In the genomic region with DNA sequence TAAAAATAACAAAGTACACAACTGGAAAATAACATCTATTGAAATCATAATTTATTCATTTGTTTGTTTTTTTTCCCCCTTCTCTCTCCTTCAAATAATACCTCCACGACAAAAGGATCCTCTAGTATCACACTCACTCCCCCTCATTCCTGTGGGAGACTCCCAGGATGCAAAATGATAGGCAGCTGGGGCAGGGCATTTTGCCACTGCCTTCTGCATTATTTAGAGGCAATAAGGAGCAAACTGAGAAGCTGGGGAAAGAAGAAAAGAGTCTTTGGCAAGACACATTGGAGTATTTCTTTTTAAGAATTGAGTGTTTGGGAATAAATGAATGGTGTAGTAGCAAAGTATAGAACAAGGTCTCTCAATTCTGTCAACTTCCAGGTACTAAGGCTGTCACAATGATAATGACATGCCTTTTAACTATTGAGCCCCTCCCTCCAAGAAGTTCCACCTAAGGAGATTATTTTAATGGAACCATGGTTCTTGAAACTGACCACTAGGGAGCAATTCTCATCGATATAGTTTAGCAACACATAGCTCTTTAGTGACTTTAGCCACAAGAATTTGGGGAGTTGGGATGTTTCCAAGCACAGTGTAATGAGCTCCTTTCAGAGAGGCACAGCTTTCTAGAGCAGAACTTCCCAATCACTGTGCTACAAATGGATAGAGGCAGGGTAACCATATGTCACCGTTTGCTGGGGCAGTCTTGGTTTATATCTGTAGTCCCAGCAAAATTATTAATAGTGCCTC, we compare ENCODE assay signal across 13 cellular contexts.
DNase-seq lines count a peak whose midpoint lies in the region; ATAC-seq and TF ChIP-seq lines count a peak whose summit lies in the region.
"Had no signal": no experiment of that assay in that cellular context is flagged by ENCODE, and none has a peak within 500 bp of the region (broad histone marks: within the 10 kb centered on the region; RNA-seq: fewer than 3 reads in every experiment).

No MANE protein-coding gene starts in this region.

- DNase-seq in EL, result peak; percentile 88
- DNase-seq in NCI-H69 (lab: John Stamatoyannopoulos, UW), result peak; percentile 91
- peak; percentile 87 for DNase-seq in dedifferentiated amniotic fluid mesenchymal stem cell (ENCODE audit: extremely low spot score)
- DNase-seq in osteoblast (ENCODE audit: insufficient read length, low spot score, missing footprints), result no peak
- DNase-seq in smooth muscle cell (lab: John Stamatoyannopoulos, UW; ENCODE audit: unreplicated experiment), result no peak
- no peak for DNase-seq in stimulated activated naive CD4-positive, alpha-beta T cell treated with Interleukin-2 at 50 U/mL for 16 hours (lab: John Stamatoyannopoulos, UW)
- DNase-seq: dorsolateral prefrontal cortex, head of caudate nucleus, KG1, left ventricle myocardium superior, NCI-H187 had no signal

- no peak overlapping the region for H3K4me3 ChIP-seq in osteoblast (ENCODE audit: insufficient read depth, low read length)
- H3K4me3 ChIP-seq in smooth muscle cell, result no peak overlapping the region
- H3K4me3 ChIP-seq: dorsolateral prefrontal cortex had no signal

- H3F3A ChIP-seq in smooth muscle cell (ENCODE audit: low read depth), result no peaks in the 10 kb centered on the region

- ATAC-seq in GM19467 (IDR thresholded peaks at IDR 0.05; ENCODE audit: unreplicated experiment) (no peak), GM18498 (IDR thresholded peaks at IDR 0.05; ENCODE audit: unreplicated experiment) (no peak)
- ATAC-seq: left ventricle myocardium superior had no signal

- no peak overlapping the region for H3K9ac ChIP-seq in smooth muscle cell (ENCODE audit: low read depth)

- H2AFZ ChIP-seq in osteoblast (ENCODE audit: low read length) (no peak overlapping the region), smooth muscle cell (ENCODE audit: low read depth) (no peak overlapping the region)

- peaks cover 17% of the 10 kb centered on the region for H3K4me1 ChIP-seq in osteoblast (ENCODE audit: insufficient read depth, low read length)
- H3K4me1 ChIP-seq in smooth muscle cell (ENCODE audit: low read depth), result no peaks in the 10 kb centered on the region

- H3K9me3 ChIP-seq in osteoblast (ENCODE audit: low read depth, low read length), result no peaks in the 10 kb centered on the region
- H3K9me3 ChIP-seq in smooth muscle cell (replicated peaks; ENCODE audit: low read depth), result no peaks in the 10 kb centered on the region

- no peaks in the 10 kb centered on the region for H3K79me2 ChIP-seq in osteoblast (ENCODE audit: insufficient read depth, low read length)
- no peaks in the 10 kb centered on the region for H3K79me2 ChIP-seq in smooth muscle cell (ENCODE audit: low read depth)

- 50% methylated on average over 3 of the region's 3 CpGs for WGBS in smooth muscle cell (ENCODE audit: low lambda C conversion rate)

- H4K20me1 ChIP-seq in osteoblast (ENCODE audit: insufficient read depth, low read length) (no peaks in the 10 kb centered on the region), smooth muscle cell (ENCODE audit: low read depth) (no peaks in the 10 kb centered on the region)

- H3K36me3 ChIP-seq in osteoblast (ENCODE audit: insufficient read depth, low read length) (no peaks in the 10 kb centered on the region), smooth muscle cell (ENCODE audit: low read depth) (no peaks in the 10 kb centered on the region)

- no peaks in the 10 kb centered on the region for H3K27me3 ChIP-seq in osteoblast (ENCODE audit: insufficient read depth, low read length)
- no peaks in the 10 kb centered on the region for H3K27me3 ChIP-seq in smooth muscle cell (ENCODE audit: low read depth)

- peak; percentile 23 for TF ChIP-seq CTCF in osteoblast (IDR thresholded peaks at IDR 0.05; ENCODE audit: extremely low read depth, low read depth, low read length)
- no peak for TF ChIP-seq CTCF in smooth muscle cell (IDR thresholded peaks at IDR 0.05; ENCODE audit: borderline replicate concordance, insufficient read depth, poor library complexity, severe bottlenecking)

- H3K27ac ChIP-seq in osteoblast (ENCODE audit: low read depth, low read length) (peak overlapping the region; percentile 74), smooth muscle cell (ENCODE audit: low read depth) (no peak overlapping the region)
- H3K27ac ChIP-seq: dorsolateral prefrontal cortex had no signal

- H3K4me2 ChIP-seq in osteoblast (ENCODE audit: insufficient read depth, low read length) (peak overlapping the region; percentile 19), smooth muscle cell (no peak overlapping the region)

Comparison
In these comparisons a context has a peak if more than half of its experiments do, and no peak if none do; other contexts are left out.
1. DNase-seq: peak in EL (single experiment), NCI-H69 (single experiment) and dedifferentiated amniotic fluid mesenchymal stem cell (single experiment); none in osteoblast (single experiment), smooth muscle cell (single experiment) and stimulated activated naive CD4-positive, alpha-beta T cell treated with Interleukin-2 at 50 U/mL for 16 hours (single experiment).